8 cellular contexts compared by ENCODE assay signal in genomic region chr1:244835276-244836134, GRCh38. TPM values are rescaled to one million over a fixed set of nuclear protein-coding genes. Genes with fewer than 3 reads are reported as not detected.
DNase-seq lines count a peak whose midpoint lies in the region; ATAC-seq and TF ChIP-seq lines count a peak whose summit lies in the region.

Gene COX20, plus strand, starts transcription at chr1:244835658. Its CDS starts 57 bp downstream, at chr1:244835715.

- RAD21 ChIA-PET in HCT116 (lab: Charles Lee; ENCODE audit: low non-redundant PET in 1 of 2, low total read pairs in 2 of 2, uncharacterized antibody in 2 of 2, unreplicated experiment in 2 of 2), result interaction anchor here in 1 of 2 experiments (1.0 kb wide), 1 partner anchor 34 kb away, joined by 3 read pairs; no protein-coding TSS in a partner anchor

- CTCF ChIA-PET in HCT116 (lab: Charles Lee), result interaction anchor here (1.1 kb wide), 1 partner anchor 34 kb away, joined by 3 read pairs; no protein-coding TSS in a partner anchor

- peak; percentile 96 for DNase-seq in GM06990 (ENCODE audit: extremely low read depth, insufficient read length)
- peak; percentile 71 for DNase-seq in HCT116 (ENCODE audit: low read depth, low spot score)
- peak; percentile 96 for DNase-seq in MV-4-11 (lab: John Stamatoyannopoulos, UW)
- DNase-seq in SKM-1 treated with dmso at 0.1 percent for 144 hours (lab: John Stamatoyannopoulos, UW; ENCODE audit: unreplicated experiment), result peak; percentile 97
- peak; percentile 73 for DNase-seq in activated naive CD8-positive, alpha-beta T cell treated with anti-CD3 and anti-CD28 coated beads, Interleukin-2, amount 50 U/mL, for 16 hours (ENCODE audit: low read depth, low spot score)
- DNase-seq in cardiac muscle cell (ENCODE audit: low read depth in 1 of 2, low spot score in 1 of 2), result peak; percentile 90 to 95
- DNase-seq in trophoblast cell, result peak; percentile 84 to 91
- peak; percentile 92 for DNase-seq in transverse colon

- H4K20me1 ChIP-seq in HCT116 (ENCODE audit: insufficient read depth), result no peaks in the 10 kb centered on the region; the same call in 1 of the 2 replicates

- no peak within 1 kb of the TSS for H2BK12ac ChIP-seq in trophoblast cell (ENCODE audit: low read length)

- H3K27me3 ChIP-seq in GM06990 (replicated peaks; ENCODE audit: control insufficient read depth, insufficient read depth, low read length) (no peaks in the 10 kb centered on the region), HCT116 (ENCODE audit: insufficient read depth, low read length) (no peaks in the 10 kb centered on the region), cardiac muscle cell (no peaks in the 10 kb centered on the region), trophoblast cell (ENCODE audit: insufficient read depth, low read length) (no peaks in the 10 kb centered on the region), transverse colon (no peaks in the 10 kb centered on the region)

- peak within 1 kb of the TSS; percentile 94 for H3K4ac ChIP-seq in trophoblast cell (ENCODE audit: low read depth, low read length)

- BruUV-seq in HCT116 (replicated peaks; lab: Mats Ljungman, UMichigan), result no TSS peak

- H4K12ac ChIP-seq in trophoblast cell (ENCODE audit: low read depth, low read length), result peak within 1 kb of the TSS; percentile 98

- H3K36me3 ChIP-seq in GM06990 (ENCODE audit: control insufficient read depth, insufficient read depth, low read length), result no peaks in the 10 kb centered on the region; the same call in none of the 2 replicates
- peaks cover 7% of the 10 kb centered on the region in 2 experiments; a peak in 1 of 4 replicates for H3K36me3 ChIP-seq in HCT116 (ENCODE audit: control insufficient read depth in 1 of 2, insufficient read depth in 2 of 2, low read length in 2 of 2)
- H3K36me3 ChIP-seq in cardiac muscle cell, result no peaks in the 10 kb centered on the region
- H3K36me3 ChIP-seq in trophoblast cell (ENCODE audit: control insufficient read depth in 1 of 2, insufficient read depth in 2 of 2, low read length in 2 of 2), result peaks cover 0 to 6% of the 10 kb centered on the region in 2 experiments
- H3K36me3 ChIP-seq in transverse colon, result peaks cover 0 to 5% (median 0%) of the 10 kb centered on the region in 4 donors

- no peak within 1 kb of the TSS for H2AFZ ChIP-seq in HCT116 (ENCODE audit: low read depth, low read length, poor library complexity, severe bottlenecking)
- H2AFZ ChIP-seq in trophoblast cell (ENCODE audit: insufficient read depth, low read length, poor library complexity), result peak within 1 kb of the TSS; percentile 93

- H3K79me1 ChIP-seq in trophoblast cell (ENCODE audit: low read length), result peaks cover 21% of the 10 kb centered on the region

- in situ Hi-C loops in transverse colon (cut with MboI; ENCODE audit: low pct_ligation_motif_present in 1 of 4, low pct_unique_long_range_greater_than_20kb in 1 of 4, low sequenced_read_pairs in 3 of 4), result loop anchor here in 1 of 4 donors (10.0 kb wide), 1 partner anchor 139 kb away; no protein-coding TSS in a partner anchor

- peak within 1 kb of the TSS; percentile 77 for H2AK5ac ChIP-seq in trophoblast cell (ENCODE audit: low read length)

- H3K27ac ChIP-seq in HCT116 (ENCODE audit: low read depth, low read length) (peak within 1 kb of the TSS; percentile 89), cardiac muscle cell (peak within 1 kb of the TSS; percentile 100), trophoblast cell (ENCODE audit: low read depth, low read length) (peak within 1 kb of the TSS; percentile 100), transverse colon (peak within 1 kb of the TSS; percentile 98 to 100 (median 99))

- TF ChIP-seq RAD21 in HCT116 (IDR thresholded peaks at IDR 0.05; ENCODE audit: low read depth), result no peak

- peaks cover 18 to 64% of the 10 kb centered on the region in 2 experiments for H3K4me1 ChIP-seq in HCT116 (ENCODE audit: control insufficient read depth in 1 of 2, insufficient read depth in 2 of 2, low read length in 2 of 2)
- peaks cover 18% of the 10 kb centered on the region for H3K4me1 ChIP-seq in cardiac muscle cell (ENCODE audit: low read depth)
- no peaks in the 10 kb centered on the region for H3K4me1 ChIP-seq in trophoblast cell (ENCODE audit: control insufficient read depth in 1 of 2, insufficient read depth in 2 of 2, low read length in 2 of 2)
- peaks cover 17 to 47% (median 30%) of the 10 kb centered on the region in 4 donors for H3K4me1 ChIP-seq in transverse colon

- TF ChIP-seq EP300 in transverse colon (IDR thresholded peaks at IDR 0.05; ENCODE audit: low read depth), result peak; percentile 93

- H3K4me3 ChIP-seq in GM06990 (replicated peaks; ENCODE audit: low read depth, low read length) (peak within 1 kb of the TSS; percentile 85), HCT116 (replicated peaks in 1 of 2; ENCODE audit: low read depth in 1 of 2, low read length in 2 of 2) (peak within 1 kb of the TSS; percentile 88 to 91), cardiac muscle cell (peak within 1 kb of the TSS; percentile 57), trophoblast cell (ENCODE audit: low read depth, low read length) (peak within 1 kb of the TSS; percentile 92), transverse colon (peak within 1 kb of the TSS; percentile 40 to 68 (median 62))

- peak; percentile 41 for TF ChIP-seq POLR2A in HCT116 (IDR thresholded peaks at IDR 0.05; ENCODE audit: borderline replicate concordance, extremely low read depth, insufficient read depth, insufficient read length)
- TF ChIP-seq POLR2A in transverse colon (IDR thresholded peaks at IDR 0.05), result peak; percentile 70

- H4K8ac ChIP-seq in trophoblast cell (ENCODE audit: low read depth, low read length), result peak within 1 kb of the TSS; percentile 98

- POLR2A ChIA-PET in HCT116 (lab: Charles Lee), result interaction anchor here (0.7 to 2.5 kb wide), 7 partner anchors 10 to 207 kb away, joined by 3 to 10 read pairs (median 5); no protein-coding TSS in a partner anchor

- no peaks in the 10 kb centered on the region for H3K9me2 ChIP-seq in HCT116 (ENCODE audit: insufficient read depth)

- intact Hi-C loops in HCT116 (cut with micrococcal nuclease), result loop anchor here (2.0 to 10.0 kb wide), 3 partner anchors 135 to 1319 kb away; partner anchors contain the start of gene DESI2
- intact Hi-C loops in transverse colon (cut with DNase I; ENCODE audit: low total_unique reads), result loop anchor here (2.0 kb wide), 1 partner anchor 27 kb away; no protein-coding TSS in a partner anchor

- H2BK120ac ChIP-seq in trophoblast cell (ENCODE audit: insufficient read depth, low read length, poor library complexity), result peak within 1 kb of the TSS; percentile 97

- H3K14ac ChIP-seq in trophoblast cell (ENCODE audit: low read length), result peak within 1 kb of the TSS; percentile 98

- TF ChIP-seq CTCF in GM06990 (IDR thresholded peaks at IDR 0.05; ENCODE audit: insufficient read depth, low read length, poor library complexity, severe bottlenecking), result no peak
- no peak for TF ChIP-seq CTCF in HCT116 (IDR thresholded peaks at IDR 0.05 in 2 of 3, conservative IDR thresholded peaks at IDR 0.05 in 1 of 3; ENCODE audit: borderline replicate concordance in 1 of 3, insufficient read depth in 1 of 3, low read depth in 2 of 3, low read length in 2 of 3)
- no peak for TF ChIP-seq CTCF in cardiac muscle cell (IDR thresholded peaks at IDR 0.05; ENCODE audit: low read depth, low read length)
- TF ChIP-seq CTCF in transverse colon (IDR thresholded peaks at IDR 0.05), result peak in 1 of 5 experiments; percentile 2

- H4K91ac ChIP-seq in trophoblast cell (ENCODE audit: low read depth, low read length), result peak within 1 kb of the TSS; percentile 95

- peak within 1 kb of the TSS; percentile 96 for H3K18ac ChIP-seq in trophoblast cell (ENCODE audit: low read length)

- H3K4me2 ChIP-seq in HCT116 (ENCODE audit: low read length) (peak within 1 kb of the TSS; percentile 86), trophoblast cell (ENCODE audit: low read length) (peak within 1 kb of the TSS; percentile 82)

- peak within 1 kb of the TSS; percentile 97 for H2BK5ac ChIP-seq in trophoblast cell (ENCODE audit: low read depth, low read length, poor library complexity)

- no CpG with 5 or more reads among the region's 77 CpGs for WGBS in trophoblast cell (ENCODE audit: extremely low coverage, insufficient coverage, insufficient read length)
- 0 to 1% methylated on average over 3 to 55 of the region's 77 CpGs for WGBS in transverse colon (ENCODE audit: low coverage in 1 of 2), 2 donors

- H3K23ac ChIP-seq in trophoblast cell (ENCODE audit: low read length), result no peak within 1 kb of the TSS

- H3K9ac ChIP-seq in HCT116 (ENCODE audit: low read length) (peak within 1 kb of the TSS; percentile 94), trophoblast cell (ENCODE audit: low read length) (peak within 1 kb of the TSS; percentile 98)

- H3K9me3 ChIP-seq in HCT116 (ENCODE audit: control insufficient read depth in 1 of 2, insufficient read depth in 1 of 2, low read depth in 1 of 2, low read length in 2 of 2) (no peaks in the 10 kb centered on the region), cardiac muscle cell (ENCODE audit: low read depth) (no peaks in the 10 kb centered on the region), trophoblast cell (ENCODE audit: insufficient read depth, low read depth, low read length) (no peaks in the 10 kb centered on the region), transverse colon (no peaks in the 10 kb centered on the region)

- H3K79me2 ChIP-seq in HCT116 (ENCODE audit: insufficient read depth, low read length) (peaks cover 50% of the 10 kb centered on the region), trophoblast cell (ENCODE audit: control insufficient read depth, insufficient read depth, low read length, poor library complexity) (peaks cover 6% of the 10 kb centered on the region)

- peak; percentile 74 for ATAC-seq in HCT116

TF ChIP-seq in HCT116, 20 proteins besides CTCF, POLR2A, EP300 and RAD21 (continues in another document):
- TF ChIP-seq JUND (IDR thresholded peaks at IDR 0.05) (peak; percentile 48), SP1 (IDR thresholded peaks at IDR 0.05; ENCODE audit: low read depth) (no peak; the same call in 1 of the 2 replicates), CEBPB (IDR thresholded peaks at IDR 0.05; ENCODE audit: low read depth) (no peak), ELF1 (IDR thresholded peaks at IDR 0.05; ENCODE audit: borderline replicate concordance, low read depth) (no peak)

RNA-seq across cellular contexts. Expression of gene COX20, which starts in this region (rescaled TPM):
- total RNA-seq in HCT116 (2021; ENCODE audit: unreplicated experiment), result 48.1 TPM
- 11.7 and 18.0 TPM in 2 replicates for polyA plus RNA-seq in HCT116 (2012)
- total RNA-seq in cardiac muscle cell, result 51.2 and 55.8 TPM in 2 replicates
- 68.1 and 104 TPM in 2 replicates for polyA plus RNA-seq in cardiac muscle cell
- 97.6 and 104 TPM in 2 replicates for polyA plus RNA-seq in trophoblast cell (2013)
- total RNA-seq in transverse colon, result 10 to 100 TPM in 3 of 4 donors, 1 to 10 TPM in 1; 6.0 to 41.3 (median 32.3) TPM

Comparison
In these comparisons a context has a peak if more than half of its experiments do, and no peak if none do; other contexts are left out.
1. Peak in every context shown above with its lines: DNase-seq, ATAC-seq, H3K4me3 ChIP-seq and H3K27ac ChIP-seq.